9 cellular contexts compared by ENCODE assay signal in genomic region chr13:36343766-36344165, GRCh38. TPM values are rescaled to one million over a fixed set of nuclear protein-coding genes. Genes with fewer than 3 reads are reported as not detected.
DNase-seq lines count a peak whose midpoint lies in the region; ATAC-seq and TF ChIP-seq lines count a peak whose summit lies in the region.
"Had no signal": no experiment of that assay in that cellular context is flagged by ENCODE, and none has a peak within 500 bp of the region (broad histone marks: within the 10 kb centered on the region; RNA-seq: fewer than 3 reads in every experiment).

No MANE protein-coding gene starts in this region.

- no peaks in the 10 kb centered on the region for H3K9me3 Mint-ChIP-seq in T-helper 1 cell treated with Interleukin-12 subunit alpha and Interleukin-12 subunit beta and Interleukin-4 antibody, amounts not matched to agents 30 μg/mL and 1 μg/mL, for 36 hours
- no peaks in the 10 kb centered on the region for H3K9me3 Mint-ChIP-seq in activated T-helper 17 cell treated with anti-CD3 and anti-CD28 coated beads, Interleukin-2, amount 50 U/mL, for 72 hours
- H3K9me3 Mint-ChIP-seq in stimulated activated naive CD8-positive, alpha-beta T cell treated with anti-CD3 and anti-CD28 coated beads, Interleukin-15, amount 100 ng/mL, for 72 hours: no peaks in the 10 kb centered on the region
- H3K9me3 Mint-ChIP-seq in glutamatergic neuron (ENCODE audit: unreplicated experiment): peaks cover 7% of the 10 kb centered on the region

- peak overlapping the region; percentile 99 for H3K27ac ChIP-seq in hepatocyte

- peaks cover 1% of the 10 kb centered on the region for H3K36me3 Mint-ChIP-seq in T-helper 1 cell treated with Interleukin-12 subunit alpha and Interleukin-12 subunit beta and Interleukin-4 antibody, amounts not matched to agents 30 μg/mL and 1 μg/mL, for 36 hours (ENCODE audit: low read depth)
- H3K36me3 Mint-ChIP-seq in activated T-helper 17 cell treated with anti-CD3 and anti-CD28 coated beads, Interleukin-2, amount 50 U/mL, for 72 hours (ENCODE audit: low read depth): peaks cover 11% of the 10 kb centered on the region
- H3K36me3 Mint-ChIP-seq in glutamatergic neuron (ENCODE audit: unreplicated experiment): no peaks in the 10 kb centered on the region

- 78% methylated on average over 3 of the region's 3 CpGs for WGBS in hepatocyte (ENCODE audit: low lambda C conversion rate, missing lambda C conversion rate)

- H3K27me3 Mint-ChIP-seq in T-helper 1 cell treated with Interleukin-12 subunit alpha and Interleukin-12 subunit beta and Interleukin-4 antibody, amounts not matched to agents 30 μg/mL and 1 μg/mL, for 36 hours (ENCODE audit: low read depth): no peaks in the 10 kb centered on the region
- H3K27me3 Mint-ChIP-seq in activated T-helper 17 cell treated with anti-CD3 and anti-CD28 coated beads, Interleukin-2, amount 50 U/mL, for 72 hours: no peaks in the 10 kb centered on the region
- no peaks in the 10 kb centered on the region for H3K27me3 Mint-ChIP-seq in stimulated activated naive CD8-positive, alpha-beta T cell treated with anti-CD3 and anti-CD28 coated beads, Interleukin-15, amount 100 ng/mL, for 72 hours
- peaks cover 3% of the 10 kb centered on the region for H3K27me3 Mint-ChIP-seq in glutamatergic neuron (ENCODE audit: unreplicated experiment)

- H3K79me2 ChIP-seq in hepatocyte: peaks cover 69% of the 10 kb centered on the region

- no peaks in the 10 kb centered on the region for H3K27me3 ChIP-seq in hepatocyte

- peaks cover 3% of the 10 kb centered on the region for H3K4me1 ChIP-seq in hepatocyte (ENCODE audit: insufficient read depth)

- no peak overlapping the region for H3K4me3 ChIP-seq in hepatocyte

- H2AFZ ChIP-seq in hepatocyte: peak overlapping the region; percentile 5

- no peak for TF ChIP-seq POLR2A in GM18505 (IDR thresholded peaks at IDR 0.05; ENCODE audit: borderline replicate concordance, extremely low read depth, insufficient read depth, insufficient read length)

- peak overlapping the region; percentile 56 for H3K4me3 Mint-ChIP-seq in T-helper 1 cell treated with Interleukin-12 subunit alpha and Interleukin-12 subunit beta and Interleukin-4 antibody, amounts not matched to agents 30 μg/mL and 1 μg/mL, for 36 hours
- peak overlapping the region; percentile 86 for H3K4me3 Mint-ChIP-seq in activated T-helper 17 cell treated with anti-CD3 and anti-CD28 coated beads, Interleukin-2, amount 50 U/mL, for 72 hours
- peak overlapping the region; percentile 63 to 73 for H3K4me3 Mint-ChIP-seq in stimulated activated naive CD8-positive, alpha-beta T cell treated with anti-CD3 and anti-CD28 coated beads, Interleukin-15, amount 100 ng/mL, for 72 hours
- no peak overlapping the region for H3K4me3 Mint-ChIP-seq in glutamatergic neuron (ENCODE audit: unreplicated experiment)

- H4K20me1 ChIP-seq in hepatocyte (ENCODE audit: insufficient read depth, poor library complexity, severe bottlenecking): peaks cover 32% of the 10 kb centered on the region

- no peak for ATAC-seq in activated T-helper 17 cell treated with anti-CD3 and anti-CD28 coated beads, Interleukin-2, amount 50 U/mL, for 72 hours (replicated peaks)
- no peak for ATAC-seq in stimulated activated naive CD8-positive, alpha-beta T cell treated with anti-CD3 and anti-CD28 coated beads, Interleukin-15, amount 100 ng/mL, for 72 hours
- ATAC-seq in GM18505 (IDR thresholded peaks at IDR 0.05; ENCODE audit: unreplicated experiment): no peak

- TF ChIP-seq CTCF in hepatocyte (IDR thresholded peaks at IDR 0.05; ENCODE audit: poor library complexity) (no peak), glutamatergic neuron (IDR thresholded peaks at IDR 0.05; ENCODE audit: partially characterized antibody, unreplicated experiment) (no peak)

- no peaks in the 10 kb centered on the region for H3K9me3 ChIP-seq in hepatocyte (ENCODE audit: low read depth)

- H3K27ac Mint-ChIP-seq in T-helper 1 cell treated with Interleukin-12 subunit alpha and Interleukin-12 subunit beta and Interleukin-4 antibody, amounts not matched to agents 30 μg/mL and 1 μg/mL, for 36 hours: no peak overlapping the region
- peak overlapping the region; percentile 66 for H3K27ac Mint-ChIP-seq in activated T-helper 17 cell treated with anti-CD3 and anti-CD28 coated beads, Interleukin-2, amount 50 U/mL, for 72 hours
- H3K27ac Mint-ChIP-seq in stimulated activated naive CD8-positive, alpha-beta T cell treated with anti-CD3 and anti-CD28 coated beads, Interleukin-15, amount 100 ng/mL, for 72 hours: peak overlapping the region in 1 of 2 donors; percentile 69
- H3K27ac Mint-ChIP-seq in glutamatergic neuron (ENCODE audit: unreplicated experiment): no peak overlapping the region

- H3K4me2 ChIP-seq in hepatocyte: peak overlapping the region; percentile 83

- H3K36me3 ChIP-seq in hepatocyte (replicated peaks; ENCODE audit: insufficient read depth, low read depth): no peaks in the 10 kb centered on the region

- DNase-seq in T-helper 1 cell (no peak), hepatocyte (ENCODE audit: low spot score) (no peak), T1000 (lab: John Stamatoyannopoulos, UW) (no peak), glutamatergic neuron (no peak)
- DNase-seq in stimulated activated naive CD8-positive, alpha-beta T cell treated with anti-CD3 and anti-CD28 coated beads, Interleukin-15, amount 100 ng/mL, for 72 hours: no peak
- DNase-seq: activated CD8-positive, alpha-beta memory T cell treated with anti-CD3 and anti-CD28 coated beads for 24 hours had no signal

- no peaks in the 10 kb centered on the region for H3K9me2 ChIP-seq in hepatocyte (replicated peaks; ENCODE audit: insufficient read depth)

- peaks cover 34% of the 10 kb centered on the region for H3K4me1 Mint-ChIP-seq in T-helper 1 cell treated with Interleukin-12 subunit alpha and Interleukin-12 subunit beta and Interleukin-4 antibody, amounts not matched to agents 30 μg/mL and 1 μg/mL, for 36 hours (ENCODE audit: low read depth)
- H3K4me1 Mint-ChIP-seq in activated T-helper 17 cell treated with anti-CD3 and anti-CD28 coated beads, Interleukin-2, amount 50 U/mL, for 72 hours: peaks cover 34% of the 10 kb centered on the region
- H3K4me1 Mint-ChIP-seq in stimulated activated naive CD8-positive, alpha-beta T cell treated with anti-CD3 and anti-CD28 coated beads, Interleukin-15, amount 100 ng/mL, for 72 hours: peaks cover 46% of the 10 kb centered on the region
- H3K4me1 Mint-ChIP-seq in glutamatergic neuron (ENCODE audit: low read depth, unreplicated experiment): peaks cover 5% of the 10 kb centered on the region

RNA-seq across cellular contexts. Expression of gene SPART, which starts 2.4 kb away (rescaled TPM):
- total RNA-seq in activated T-helper 17 cell treated with anti-CD3 and anti-CD28 coated beads, Interleukin-2, amount 50 U/mL, for 72 hours: 10 to 100 TPM; 27.9 to 36.0 TPM
- 96.4 and 107 TPM in 2 replicates for total RNA-seq in hepatocyte
- polyA plus RNA-seq in hepatocyte: 83.2 and 86.7 TPM in 2 replicates
- total RNA-seq in glutamatergic neuron (ENCODE audit: unreplicated experiment): 7.4 TPM

RNA-seq across cellular contexts. Expression of gene CCDC169, which starts 46.2 kb away (rescaled TPM):
- 1 to 10 TPM; 1.1 to 2.7 TPM for total RNA-seq in activated T-helper 17 cell treated with anti-CD3 and anti-CD28 coated beads, Interleukin-2, amount 50 U/mL, for 72 hours
- total RNA-seq in hepatocyte (2.6 and 7.7 TPM in 2 replicates), glutamatergic neuron (ENCODE audit: unreplicated experiment) (7.0 TPM)
- polyA plus RNA-seq in hepatocyte: 1.9 and 4.2 TPM in 2 replicates
